ENCODE assay signal across 29 cellular contexts in genomic region chr13:93539914-93540313, GRCh38.
"Had no signal": no experiment of that assay in that cellular context is flagged by ENCODE, and none has a peak within 500 bp of the region (broad histone marks: within the 10 kb centered on the region; RNA-seq: fewer than 3 reads in every experiment).

No MANE protein-coding gene starts in this region.

- H3K4me1 Mint-ChIP-seq: activated B cell treated with CpG ODN at 0.5 μM for 24 hours; activated CD4-positive, alpha-beta memory T cell treated with anti-CD3 and anti-CD28 coated beads, Interleukin-2, amount 10 ng/mL, durations not matched to agents 7 days and 5 days; activated CD4-positive, alpha-beta T cell treated with anti-CD3 and anti-CD28 coated beads for 36 hours; activated CD4-positive, alpha-beta T cell treated with anti-CD3 and anti-CD28 coated beads, Interleukin-2, amount 10 ng/mL, durations not matched to agents 24 days and 14 days; activated naive CD4-positive, alpha-beta T cell treated with anti-CD3 and anti-CD28 coated beads, Interleukin-2, amount 10 ng/mL, durations not matched to agents 7 days and 5 days; activated naive CD8-positive, alpha-beta T cell treated with anti-CD3 and anti-CD28 coated beads, Interleukin-2, amount 10 ng/mL, durations not matched to agents 7 days and 5 days; T-helper 17 cell had no signal

- DNase-seq: activated B cell treated with CpG ODN at 0.5 μM for 24 hours; activated CD4-positive, alpha-beta memory T cell treated with anti-CD3 and anti-CD28 coated beads, Interleukin-2, amount 10 ng/mL, durations not matched to agents 7 days and 5 days; activated CD4-positive, alpha-beta T cell treated with anti-CD3 and anti-CD28 coated beads for 36 hours; activated CD4-positive, alpha-beta T cell treated with anti-CD3 and anti-CD28 coated beads, Interleukin-2, amount 10 ng/mL, durations not matched to agents 24 days and 14 days; activated CD4-positive, CD25-positive, alpha-beta regulatory T cell treated with anti-CD3 and anti-CD28 coated beads, Interleukin-2, amount 50 U/mL, for 72 hours; activated CD8-positive, alpha-beta memory T cell treated with anti-CD3 and anti-CD28 coated beads, Interleukin-2, amount 50 U/mL, for 48 hours; activated gamma-delta T cell; activated naive CD4-positive, alpha-beta T cell; activated naive CD4-positive, alpha-beta T cell treated with anti-CD3 and anti-CD28 coated beads, Interleukin-2, amount 10 ng/mL, durations not matched to agents 7 days and 5 days; activated naive CD8-positive, alpha-beta T cell treated with anti-CD3 and anti-CD28 coated beads, Interleukin-2, amount 10 ng/mL, durations not matched to agents 7 days and 5 days; activated T-cell treated with anti-CD3 and anti-CD28 coated beads for 4 hours; activated T-cell treated with anti-CD3 and anti-CD28 coated beads, Interleukin-2, amount 50 U/mL, for 24 hours; activated T-cell treated with anti-CD3 and anti-CD28 coated beads, Interleukin-2, amount 50 U/mL, for 72 hours; amniotic stem cell; anterior cingulate cortex; body of pancreas; caudate nucleus; colonic mucosa; effector CD8-positive, alpha-beta T cell; esophagus squamous epithelium; foreskin fibroblast; glutamatergic neuron; heart left ventricle; T-helper 1 cell; T-helper 17 cell; T1000; WERI-Rb-1 had no signal

- H3K36me3 Mint-ChIP-seq: activated naive CD4-positive, alpha-beta T cell treated with anti-CD3 and anti-CD28 coated beads, Interleukin-2, amount 10 ng/mL, durations not matched to agents 7 days and 5 days; activated naive CD8-positive, alpha-beta T cell treated with anti-CD3 and anti-CD28 coated beads, Interleukin-2, amount 10 ng/mL, durations not matched to agents 7 days and 5 days had no signal

- H3K4me3 Mint-ChIP-seq: activated B cell treated with CpG ODN at 0.5 μM for 24 hours; activated CD4-positive, alpha-beta memory T cell treated with anti-CD3 and anti-CD28 coated beads, Interleukin-2, amount 10 ng/mL, durations not matched to agents 7 days and 5 days; activated CD4-positive, alpha-beta T cell treated with anti-CD3 and anti-CD28 coated beads for 36 hours; activated CD4-positive, alpha-beta T cell treated with anti-CD3 and anti-CD28 coated beads, Interleukin-2, amount 10 ng/mL, durations not matched to agents 24 days and 14 days; activated naive CD4-positive, alpha-beta T cell treated with anti-CD3 and anti-CD28 coated beads, Interleukin-2, amount 10 ng/mL, durations not matched to agents 7 days and 5 days; activated naive CD8-positive, alpha-beta T cell treated with anti-CD3 and anti-CD28 coated beads, Interleukin-2, amount 10 ng/mL, durations not matched to agents 7 days and 5 days; activated T-cell treated with anti-CD3 and anti-CD28 coated beads, Interleukin-2, amount 50 U/mL, for 24 hours; activated T-cell treated with anti-CD3 and anti-CD28 coated beads, Interleukin-2, amount 50 U/mL, for 72 hours; T-helper 17 cell; T-helper 2 cell treated with Interferon-gamma antibody and Interleukin-4, amounts not matched to agents 5 μg/mL and 100 μg/mL, for 36 hours had no signal

- ATAC-seq: activated CD4-positive, alpha-beta T cell treated with anti-CD3 and anti-CD28 coated beads for 36 hours; activated naive CD4-positive, alpha-beta T cell treated with anti-CD3 and anti-CD28 coated beads, Interleukin-2, amount 50 U/mL, for 72 hours; activated T-cell treated with anti-CD3 and anti-CD28 coated beads, Interleukin-2, amount 50 U/mL, for 72 hours; body of pancreas; heart left ventricle; T-helper 17 cell had no signal

- H3K27me3 Mint-ChIP-seq: activated B cell treated with CpG ODN at 0.5 μM for 24 hours; activated CD4-positive, alpha-beta memory T cell treated with anti-CD3 and anti-CD28 coated beads, Interleukin-2, amount 10 ng/mL, durations not matched to agents 7 days and 5 days; activated CD4-positive, alpha-beta T cell treated with anti-CD3 and anti-CD28 coated beads for 36 hours; activated CD4-positive, alpha-beta T cell treated with anti-CD3 and anti-CD28 coated beads, Interleukin-2, amount 10 ng/mL, durations not matched to agents 24 days and 14 days; activated naive CD4-positive, alpha-beta T cell treated with anti-CD3 and anti-CD28 coated beads, Interleukin-2, amount 10 ng/mL, durations not matched to agents 7 days and 5 days; activated naive CD8-positive, alpha-beta T cell treated with anti-CD3 and anti-CD28 coated beads, Interleukin-2, amount 10 ng/mL, durations not matched to agents 7 days and 5 days; activated T-cell treated with anti-CD3 and anti-CD28 coated beads, Interleukin-2, amount 50 U/mL, for 24 hours; T-helper 17 cell had no signal

- H3K9me3 Mint-ChIP-seq: activated CD4-positive, alpha-beta memory T cell treated with anti-CD3 and anti-CD28 coated beads, Interleukin-2, amount 10 ng/mL, durations not matched to agents 7 days and 5 days had no signal

- H3K27ac Mint-ChIP-seq: activated B cell treated with CpG ODN at 0.5 μM for 24 hours; activated CD4-positive, alpha-beta memory T cell treated with anti-CD3 and anti-CD28 coated beads, Interleukin-2, amount 10 ng/mL, durations not matched to agents 7 days and 5 days; activated CD4-positive, alpha-beta T cell treated with anti-CD3 and anti-CD28 coated beads for 36 hours; activated CD4-positive, alpha-beta T cell treated with anti-CD3 and anti-CD28 coated beads, Interleukin-2, amount 10 ng/mL, durations not matched to agents 24 days and 14 days; activated naive CD4-positive, alpha-beta T cell treated with anti-CD3 and anti-CD28 coated beads, Interleukin-2, amount 10 ng/mL, durations not matched to agents 7 days and 5 days; activated naive CD4-positive, alpha-beta T cell treated with anti-CD3 and anti-CD28 coated beads, Interleukin-2, amount 50 U/mL, for 72 hours; activated naive CD8-positive, alpha-beta T cell treated with anti-CD3 and anti-CD28 coated beads, Interleukin-2, amount 10 ng/mL, durations not matched to agents 7 days and 5 days; activated T-cell treated with anti-CD3 and anti-CD28 coated beads, Interleukin-2, amount 50 U/mL, for 24 hours; activated T-cell treated with anti-CD3 and anti-CD28 coated beads, Interleukin-2, amount 50 U/mL, for 72 hours; T-helper 17 cell; T-helper 2 cell treated with Interferon-gamma antibody and Interleukin-4, amounts not matched to agents 5 μg/mL and 100 μg/mL, for 36 hours had no signal
